ENCODE assay signal across 1 cellular context in the genomic region with DNA sequence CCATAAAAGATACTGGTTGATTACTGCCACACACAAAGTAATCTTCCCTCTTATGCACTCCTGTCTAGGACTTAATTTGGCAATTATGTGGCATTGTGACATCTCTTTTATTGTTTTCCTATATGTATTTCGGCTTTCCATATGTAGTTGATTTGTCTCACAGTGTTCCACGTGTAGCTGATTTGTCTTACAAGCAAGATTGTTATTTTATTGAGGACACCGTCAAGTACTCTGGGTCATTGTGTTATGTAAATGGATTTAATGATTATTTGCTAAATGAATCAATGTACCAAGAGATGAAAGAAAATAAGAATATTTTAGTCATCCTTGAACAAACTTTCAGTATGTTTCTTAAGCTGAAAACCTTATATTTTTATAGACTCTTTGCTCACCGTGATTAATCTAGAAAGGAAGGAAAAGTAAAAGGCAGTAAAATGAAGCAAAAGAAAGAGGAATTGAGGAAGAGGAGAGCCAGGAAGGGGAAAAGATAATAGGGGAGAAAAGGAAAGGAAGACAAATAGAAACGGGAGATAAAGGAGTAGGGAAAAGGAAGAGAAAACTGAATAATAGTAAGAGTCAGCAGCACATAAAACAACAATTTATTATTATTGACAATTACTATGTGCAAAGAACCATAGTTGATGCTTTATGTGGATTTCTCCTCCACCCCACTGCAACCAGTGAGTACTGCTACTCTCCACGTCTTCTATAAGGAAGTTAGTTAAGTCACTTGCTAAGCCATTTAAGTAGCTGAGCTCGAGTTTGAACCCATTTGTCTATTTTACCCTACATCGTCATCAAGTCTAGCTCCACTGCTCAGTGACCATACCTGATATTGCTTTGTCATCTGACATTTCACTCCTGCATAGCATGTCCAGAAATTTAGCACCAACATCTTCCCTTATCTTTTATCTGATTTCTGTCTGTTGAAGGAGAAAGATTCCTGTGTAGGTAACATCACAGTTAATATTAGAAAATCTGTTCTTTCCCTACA.
TF ChIP-seq lines count a peak whose summit lies in the region.

No MANE protein-coding gene starts in this region.

TF ChIP-seq in endothelial cell of umbilical vein, 7 proteins besides CTCF, POLR2A, EP300 and RAD21 (continued from another document):
- TF ChIP-seq, protein P1, sequence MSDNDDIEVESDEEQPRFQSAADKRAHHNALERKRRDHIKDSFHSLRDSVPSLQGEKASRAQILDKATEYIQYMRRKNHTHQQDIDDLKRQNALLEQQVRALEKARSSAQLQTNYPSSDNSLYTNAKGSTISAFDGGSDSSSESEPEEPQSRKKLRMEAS (IDR thresholded peaks at IDR 0.05; ENCODE audit: insufficient read depth, insufficient read length): no peak
